ENCODE assay signal across 9 cellular contexts in genomic region chr11:73323464-73323863, GRCh38. TPM values are rescaled to one million over a fixed set of nuclear protein-coding genes. Genes with fewer than 3 reads are reported as not detected.
A peak's percentile ranks its signal among the peaks of the same experiment; 100 is the strongest.
DNase-seq lines count a peak whose midpoint lies in the region; ATAC-seq, FAIRE-seq and TF ChIP-seq lines count a peak whose summit lies in the region.
"Had no signal": no experiment of that assay in that cellular context is flagged by ENCODE, and none has a peak within 500 bp of the region (broad histone marks: within the 10 kb centered on the region; RNA-seq: fewer than 3 reads in every experiment).

No MANE protein-coding gene starts in this region.

- H3K9me3 Mint-ChIP-seq in memory B cell = no peaks in the 10 kb centered on the region
- no peaks in the 10 kb centered on the region for H3K9me3 Mint-ChIP-seq in activated T-helper 2 cell treated with anti-CD3 and anti-CD28 coated beads, Interferon-gamma antibody, Interleukin-2, Interleukin-4, amounts not matched to agents 10 μg/mL and 5 μg/mL and 100 μg/mL, durations not matched to agents 14 hours and 24 hours and 36 hours

- H3K4me2 ChIP-seq in endothelial cell of umbilical vein (ENCODE audit: insufficient read depth, low read length) = peak overlapping the region; percentile 13

- peaks cover 14% of the 10 kb centered on the region for H3K4me1 Mint-ChIP-seq in memory B cell
- peaks cover 6% of the 10 kb centered on the region for H3K4me1 Mint-ChIP-seq in activated T-helper 2 cell treated with anti-CD3 and anti-CD28 coated beads, Interferon-gamma antibody, Interleukin-2, Interleukin-4, amounts not matched to agents 10 μg/mL and 5 μg/mL and 100 μg/mL, durations not matched to agents 14 hours and 24 hours and 36 hours (ENCODE audit: low read depth)

- intact Hi-C loops in endothelial cell of umbilical vein (cut with micrococcal nuclease) (loop anchor here (1.0 kb wide), 2 partner anchors 11 to 14 kb away; no protein-coding TSS in a partner anchor), tibial artery (cut with DNase I; ENCODE audit: low total_unique reads) (no loop called here)
- intact Hi-C loops in activated T-helper 2 cell treated with anti-CD3 and anti-CD28 coated beads, Interferon-gamma antibody, Interleukin-2, Interleukin-4, amounts not matched to agents 10 μg/mL and 5 μg/mL and 100 μg/mL, durations not matched to agents 14 hours and 24 hours and 36 hours (cut with micrococcal nuclease) = no loop called here

- H3K27ac ChIP-seq in endothelial cell of umbilical vein (ENCODE audit: insufficient read depth, low read depth, low read length) (peak overlapping the region; percentile 90), tibial artery (peak overlapping the region; percentile 97)

- H2AFZ ChIP-seq in endothelial cell of umbilical vein (ENCODE audit: low read depth, low read length) = no peak overlapping the region

- ATAC-seq in memory B cell (ENCODE audit: low read depth) (no peak), HG03469 (IDR thresholded peaks at IDR 0.05; ENCODE audit: unreplicated experiment) (no peak)

- H3K9me1 ChIP-seq in endothelial cell of umbilical vein (replicated peaks; ENCODE audit: control insufficient read depth, extremely low read depth, insufficient read depth, low read length) = no peaks in the 10 kb centered on the region

- no peaks in the 10 kb centered on the region for H3K27me3 Mint-ChIP-seq in memory B cell
- peaks cover 2% of the 10 kb centered on the region for H3K27me3 Mint-ChIP-seq in activated T-helper 2 cell treated with anti-CD3 and anti-CD28 coated beads, Interferon-gamma antibody, Interleukin-2, Interleukin-4, amounts not matched to agents 10 μg/mL and 5 μg/mL and 100 μg/mL, durations not matched to agents 14 hours and 24 hours and 36 hours (ENCODE audit: low read depth)

- H3K4me3 ChIP-seq in endothelial cell of umbilical vein (replicated peaks in 1 of 3; ENCODE audit: insufficient read depth in 1 of 3, low read depth in 1 of 3, low read length in 3 of 3) (no peak overlapping the region), tibial artery (peak overlapping the region in 1 of 2 donors; percentile 24)

- H3K9me3 ChIP-seq in endothelial cell of umbilical vein (replicated peaks; ENCODE audit: control insufficient read depth, insufficient read depth, low read length) (no peaks in the 10 kb centered on the region), tibial artery (no peaks in the 10 kb centered on the region)

- dilution Hi-C loops in endothelial cell of umbilical vein (cut with MboI; ENCODE audit: extremely low pct_ligation_motif_present, low sequenced_read_pairs) = no loop called here

- BruUV-seq in endothelial cell of umbilical vein (replicated peaks; lab: Mats Ljungman, UMichigan) = no TSS peak

- H3K9ac ChIP-seq in endothelial cell of umbilical vein (replicated peaks; ENCODE audit: extremely low read depth, insufficient read depth, low read length) = peak overlapping the region; percentile 62

- no peak overlapping the region for H3K4me3 Mint-ChIP-seq in memory B cell
- no peak overlapping the region for H3K4me3 Mint-ChIP-seq in activated T-helper 2 cell treated with anti-CD3 and anti-CD28 coated beads, Interferon-gamma antibody, Interleukin-2, Interleukin-4, amounts not matched to agents 10 μg/mL and 5 μg/mL and 100 μg/mL, durations not matched to agents 14 hours and 24 hours and 36 hours (ENCODE audit: low read depth)

- no peaks in the 10 kb centered on the region for H4K20me1 ChIP-seq in endothelial cell of umbilical vein (replicated peaks; ENCODE audit: control insufficient read depth, extremely low read depth, insufficient read depth, low read length)

- peak; percentile 82 for FAIRE-seq in endothelial cell of umbilical vein (lab: Jason Lieb, UNC)

- H3K36me3 ChIP-seq in endothelial cell of umbilical vein (ENCODE audit: control insufficient read depth in 2 of 2, extremely low read depth in 1 of 2, insufficient read depth in 2 of 2, low read length in 2 of 2) = peaks cover 0 to 9% of the 10 kb centered on the region in 2 experiments
- peaks cover 0 to 9% (median 0%) of the 10 kb centered on the region in 3 donors for H3K36me3 ChIP-seq in tibial artery

- peak; percentile 42 for TF ChIP-seq POLR2A in endothelial cell of umbilical vein (IDR thresholded peaks at IDR 0.05; ENCODE audit: low read depth, low read length)
- no peak for TF ChIP-seq POLR2A in erythroblast (IDR thresholded peaks at IDR 0.05; ENCODE audit: low read length)

- DNase-seq in NCI-H226 (peak; percentile 81), endothelial cell of umbilical vein (ENCODE audit: low read depth, low spot score) (peak; percentile 70), memory B cell (ENCODE audit: low spot score in 2 of 2) (no peak), tibial artery (peak; percentile 93 to 98), amniotic stem cell (lab: John Stamatoyannopoulos, UW) (no peak), erythroblast (lab: John Stamatoyannopoulos, UW) (no peak)
- DNase-seq in activated T-helper 2 cell treated with anti-CD3 and anti-CD28 coated beads, Interferon-gamma antibody, Interleukin-2, Interleukin-4, amounts not matched to agents 10 μg/mL and 5 μg/mL and 100 μg/mL, durations not matched to agents 14 hours and 24 hours and 36 hours (ENCODE audit: low spot score) = no peak

- H3K79me2 ChIP-seq in endothelial cell of umbilical vein (ENCODE audit: control insufficient read depth, insufficient read depth, low read length) = peaks cover 6% of the 10 kb centered on the region

- no peaks in the 10 kb centered on the region for H3K36me3 Mint-ChIP-seq in memory B cell
- H3K36me3 Mint-ChIP-seq in activated T-helper 2 cell treated with anti-CD3 and anti-CD28 coated beads, Interferon-gamma antibody, Interleukin-2, Interleukin-4, amounts not matched to agents 10 μg/mL and 5 μg/mL and 100 μg/mL, durations not matched to agents 14 hours and 24 hours and 36 hours (ENCODE audit: low read depth) = no peaks in the 10 kb centered on the region

- H3K27ac Mint-ChIP-seq in memory B cell = peak overlapping the region; percentile 64
- H3K27ac Mint-ChIP-seq in activated T-helper 2 cell treated with anti-CD3 and anti-CD28 coated beads, Interferon-gamma antibody, Interleukin-2, Interleukin-4, amounts not matched to agents 10 μg/mL and 5 μg/mL and 100 μg/mL, durations not matched to agents 14 hours and 24 hours and 36 hours = no peak overlapping the region

- H3K4me1 ChIP-seq in endothelial cell of umbilical vein (ENCODE audit: control insufficient read depth, extremely low read depth, insufficient read depth, low read length) (peaks cover 39% of the 10 kb centered on the region), tibial artery (peaks cover 10 to 100% (median 97%) of the 10 kb centered on the region in 4 donors)

- POLR2A ChIA-PET in endothelial cell of umbilical vein (lab: Charles Lee) = interaction anchor here (0.9 to 2.7 kb wide), 2 partner anchors 12 to 15 kb away, joined by 5 to 14 read pairs; partner anchors contain the start of gene ARHGEF17

- TF ChIP-seq CTCF in endothelial cell of umbilical vein (IDR thresholded peaks at IDR 0.05; ENCODE audit: extremely low read depth in 1 of 2, insufficient read depth in 1 of 2, low read depth in 1 of 2, low read length in 2 of 2) (no peak), tibial artery (IDR thresholded peaks at IDR 0.05) (peak in 1 of 2 experiments; percentile 5)

- H3K27me3 ChIP-seq in endothelial cell of umbilical vein (ENCODE audit: control insufficient read depth in 2 of 2, insufficient read depth in 2 of 2, low read length in 2 of 2) = no peaks in the 10 kb centered on the region
- H3K27me3 ChIP-seq in tibial artery = no peaks in the 10 kb centered on the region

- CTCF ChIA-PET in endothelial cell of umbilical vein (lab: Charles Lee) = interaction anchor here (0.9 to 5.7 kb wide), 7 partner anchors 9 to 337 kb away, joined by 3 to 57 read pairs (median 6); partner anchors contain the start of gene ARHGEF17

TF ChIP-seq in endothelial cell of umbilical vein, 7 proteins besides CTCF, POLR2A, EP300 and RAD21 (continues in another document):
- peak; percentile 47 for TF ChIP-seq POLR2AphosphoS5 (IDR thresholded peaks at IDR 0.05; ENCODE audit: insufficient read depth, low read depth, low read length)

RNA-seq across cellular contexts. Expression of gene ARHGEF17, which starts 15.4 kb away (rescaled TPM):
- total RNA-seq in endothelial cell of umbilical vein = 80.6 and 89.9 TPM in 2 replicates
- 74.9 and 94.3 TPM in 2 replicates for polyA plus RNA-seq in endothelial cell of umbilical vein
- polyA plus RNA-seq in endothelial cell of umbilical vein (2011; cell fraction: cytosol; rRNA removed) = 26.1 and 38.1 TPM in 2 replicates
- 278 and 342 TPM in 2 replicates for polyA plus RNA-seq in endothelial cell of umbilical vein (2011; cell fraction: nucleus; rRNA removed)
- polyA plus RNA-seq in endothelial cell of umbilical vein (2012) = 32.1 and 52.1 TPM in 2 replicates
- polyA minus RNA-seq in endothelial cell of umbilical vein = 123 and 158 TPM in 2 replicates
- 22.0 TPM for polyA minus RNA-seq in endothelial cell of umbilical vein (2011; cell fraction: cytosol; rRNA and poly(A)+ RNA removed)
- polyA minus RNA-seq in endothelial cell of umbilical vein (2011; cell fraction: nucleus; rRNA and poly(A)+ RNA removed) = 126 and 169 TPM in 2 replicates
- total RNA-seq in activated T-helper 2 cell treated with anti-CD3 and anti-CD28 coated beads, Interferon-gamma antibody, Interleukin-2, Interleukin-4, amounts not matched to agents 10 μg/mL and 5 μg/mL and 100 μg/mL, durations not matched to agents 14 hours and 24 hours and 36 hours = 0.09 and 0.30 TPM in 2 replicates

RNA-seq across cellular contexts. Expression of gene P2RY6, which starts 51.3 kb away (rescaled TPM):
- 0.30 TPM in 1 of 2 replicates, not detected in the other for total RNA-seq in endothelial cell of umbilical vein
- 0.47 and 0.54 TPM in 2 replicates for polyA plus RNA-seq in endothelial cell of umbilical vein
- polyA plus RNA-seq in endothelial cell of umbilical vein (2011; cell fraction: cytosol; rRNA removed) = 0.34 and 0.40 TPM in 2 replicates
- polyA plus RNA-seq in endothelial cell of umbilical vein (2011; cell fraction: nucleus; rRNA removed) = 0.08 and 0.26 TPM in 2 replicates
- 0.27 and 0.31 TPM in 2 replicates for polyA plus RNA-seq in endothelial cell of umbilical vein (2012)
- 0.13 and 0.24 TPM in 2 replicates for polyA minus RNA-seq in endothelial cell of umbilical vein
- 3.1 TPM for polyA minus RNA-seq in endothelial cell of umbilical vein (2011; cell fraction: cytosol; rRNA and poly(A)+ RNA removed)
- polyA minus RNA-seq in endothelial cell of umbilical vein (2011; cell fraction: nucleus; rRNA and poly(A)+ RNA removed) = 0.63 TPM in 1 of 2 replicates, not detected in the other
- total RNA-seq in activated T-helper 2 cell treated with anti-CD3 and anti-CD28 coated beads, Interferon-gamma antibody, Interleukin-2, Interleukin-4, amounts not matched to agents 10 μg/mL and 5 μg/mL and 100 μg/mL, durations not matched to agents 14 hours and 24 hours and 36 hours = not detected in 2 replicates
- polyA plus RNA-seq: neural cell had no signal

RNA-seq across cellular contexts. Expression of gene RELT, which starts 52.7 kb away (rescaled TPM):
- 12.6 and 13.1 TPM in 2 replicates for total RNA-seq in endothelial cell of umbilical vein
- polyA plus RNA-seq in endothelial cell of umbilical vein = 6.7 and 8.2 TPM in 2 replicates
- polyA plus RNA-seq in endothelial cell of umbilical vein (2011; cell fraction: cytosol; rRNA removed) = 4.0 and 5.0 TPM in 2 replicates
- 20.8 and 21.9 TPM in 2 replicates for polyA plus RNA-seq in endothelial cell of umbilical vein (2011; cell fraction: nucleus; rRNA removed)
- 6.5 and 8.8 TPM in 2 replicates for polyA plus RNA-seq in endothelial cell of umbilical vein (2012)
- polyA minus RNA-seq in endothelial cell of umbilical vein = 6.7 and 6.8 TPM in 2 replicates
- polyA minus RNA-seq in endothelial cell of umbilical vein (2011; cell fraction: cytosol; rRNA and poly(A)+ RNA removed) = 8.7 TPM
- polyA minus RNA-seq in endothelial cell of umbilical vein (2011; cell fraction: nucleus; rRNA and poly(A)+ RNA removed) = 9.9 and 12.0 TPM in 2 replicates
- total RNA-seq in activated T-helper 2 cell treated with anti-CD3 and anti-CD28 coated beads, Interferon-gamma antibody, Interleukin-2, Interleukin-4, amounts not matched to agents 10 μg/mL and 5 μg/mL and 100 μg/mL, durations not matched to agents 14 hours and 24 hours and 36 hours = 33.5 and 34.5 TPM in 2 replicates

Comparison
In these comparisons a context has a peak if more than half of its experiments do, and no peak if none do; other contexts are left out.
1. DNase-seq: peak in NCI-H226 (single experiment), endothelial cell of umbilical vein (single experiment) and tibial artery (2 of 2); none in memory B cell (0 of 2), amniotic stem cell (single experiment), erythroblast (0 of 2) and activated T-helper 2 cell treated with anti-CD3 and anti-CD28 coated beads, Interferon-gamma antibody, Interleukin-2, Interleukin-4, amounts not matched to agents 10 μg/mL and 5 μg/mL and 100 μg/mL, durations not matched to agents 14 hours and 24 hours and 36 hours (single experiment).
2. RNA of gene ARHGEF17, which starts 15.4 kb away (total RNA-seq): 80.6 to 89.9 TPM in endothelial cell of umbilical vein; 0.09 to 0.30 TPM in activated T-helper 2 cell treated with anti-CD3 and anti-CD28 coated beads, Interferon-gamma antibody, Interleukin-2, Interleukin-4, amounts not matched to agents 10 μg/mL and 5 μg/mL and 100 μg/mL, durations not matched to agents 14 hours and 24 hours and 36 hours; every median in the first group is over 10 times any median in the second.